29 cellular contexts compared by ENCODE assay signal in genomic region chr2:133480707-133481429, GRCh38.
"Had no signal": no experiment of that assay in that cellular context is flagged by ENCODE, and none has a peak within 500 bp of the region (broad histone marks: within the 10 kb centered on the region; RNA-seq: fewer than 3 reads in every experiment).

No MANE protein-coding gene starts in this region.

- H3K4me3 Mint-ChIP-seq: activated B cell treated with CpG ODN at 0.5 μM for 24 hours; activated CD4-positive, alpha-beta memory T cell treated with anti-CD3 and anti-CD28 coated beads for 36 hours; activated CD4-positive, alpha-beta T cell treated with anti-CD3 and anti-CD28 coated beads, Interleukin-2, amount 10 ng/mL, durations not matched to agents 24 days and 14 days; activated naive CD8-positive, alpha-beta T cell treated with anti-CD3 and anti-CD28 coated beads, Interleukin-2, amount 50 U/mL, for 24 hours; activated T-cell treated with anti-CD3 and anti-CD28 coated beads, Interleukin-2, amount 50 U/mL, for 4 hours; brain; T-cell had no signal

- H3K9me3 Mint-ChIP-seq: activated B cell treated with CpG ODN at 0.5 μM for 24 hours; activated CD4-positive, alpha-beta memory T cell treated with anti-CD3 and anti-CD28 coated beads for 36 hours; activated naive CD8-positive, alpha-beta T cell treated with anti-CD3 and anti-CD28 coated beads, Interleukin-2, amount 50 U/mL, for 24 hours; activated T-cell treated with anti-CD3 and anti-CD28 coated beads, Interleukin-2, amount 50 U/mL, for 4 hours had no signal

- H3K4me3 ChIP-seq: SK-N-MC had no signal

- H3K27me3 Mint-ChIP-seq: activated B cell treated with CpG ODN at 0.5 μM for 24 hours; activated CD4-positive, alpha-beta memory T cell treated with anti-CD3 and anti-CD28 coated beads for 36 hours; activated CD4-positive, alpha-beta T cell treated with anti-CD3 and anti-CD28 coated beads, Interleukin-2, amount 10 ng/mL, durations not matched to agents 24 days and 14 days; brain had no signal

- ATAC-seq: activated naive CD4-positive, alpha-beta T cell treated with anti-CD3 and anti-CD28 coated beads, Interleukin-2, amount 50 U/mL, for 72 hours; activated naive CD8-positive, alpha-beta T cell treated with anti-CD3 and anti-CD28 coated beads, Interleukin-2, amount 50 U/mL, for 24 hours; activated T-cell treated with anti-CD3 and anti-CD28 coated beads, Interleukin-2, amount 50 U/mL, for 4 hours; T-cell had no signal

- H3K27ac ChIP-seq: SK-N-MC had no signal

- H3K36me3 Mint-ChIP-seq: activated CD4-positive, alpha-beta memory T cell treated with anti-CD3 and anti-CD28 coated beads for 36 hours; activated naive CD4-positive, alpha-beta T cell treated with anti-CD3 and anti-CD28 coated beads, Interleukin-2, amount 50 U/mL, for 72 hours; brain; T-cell had no signal

- H3K4me1 Mint-ChIP-seq: activated B cell treated with CpG ODN at 0.5 μM for 24 hours; activated CD4-positive, alpha-beta T cell treated with anti-CD3 and anti-CD28 coated beads, Interleukin-2, amount 10 ng/mL, durations not matched to agents 24 days and 14 days; activated naive CD8-positive, alpha-beta T cell treated with anti-CD3 and anti-CD28 coated beads, Interleukin-2, amount 50 U/mL, for 24 hours; T-cell had no signal

- FAIRE-seq: astrocyte, RCC 7860, TTC549 had no signal

- DNase-seq: activated B cell treated with CpG ODN at 0.5 μM for 24 hours; activated CD4-positive, alpha-beta memory T cell treated with anti-CD3 and anti-CD28 coated beads for 36 hours; activated CD4-positive, alpha-beta T cell treated with anti-CD3 and anti-CD28 coated beads for 1 hour; activated CD4-positive, alpha-beta T cell treated with anti-CD3 and anti-CD28 coated beads, Interleukin-2, amount 10 ng/mL, durations not matched to agents 24 days and 14 days; activated CD8-positive, alpha-beta memory T cell treated with anti-CD3 and anti-CD28 coated beads for 24 hours; activated effector memory CD4-positive, alpha-beta T cell treated with anti-CD3 and anti-CD28 coated beads, Interleukin-2, amount 50 U/mL, for 16 hours; activated naive CD4-positive, alpha-beta T cell treated with Interleukin-2 at 50 U/mL for 16 hours; activated naive CD8-positive, alpha-beta T cell treated with anti-CD3 and anti-CD28 coated beads, Interleukin-2, amount 50 U/mL, for 24 hours; activated T-cell treated with anti-CD3 and anti-CD28 coated beads, Interleukin-2, amount 50 U/mL, for 4 hours; amniotic stem cell; cerebellar nuclear complex; KG1; NCI-H1092; NCI-H1417; NCI-H1930; NCI-H2171; NCI-H2227 treated with DMSO at 0.1 percent for 48 hours; NCI-H526; NCI-H774; NK-92 treated with Interleukin-12 subunit alpha and Interleukin-12 subunit beta, amount 100 ng/mL, for 24 hours; T-cell; T-helper 2 cell; T1000 had no signal

- H3K27ac Mint-ChIP-seq: activated B cell treated with CpG ODN at 0.5 μM for 24 hours; activated CD4-positive, alpha-beta memory T cell treated with anti-CD3 and anti-CD28 coated beads for 36 hours; activated CD4-positive, alpha-beta T cell treated with anti-CD3 and anti-CD28 coated beads, Interleukin-2, amount 10 ng/mL, durations not matched to agents 24 days and 14 days; activated naive CD4-positive, alpha-beta T cell treated with anti-CD3 and anti-CD28 coated beads, Interleukin-2, amount 50 U/mL, for 72 hours; activated naive CD8-positive, alpha-beta T cell treated with anti-CD3 and anti-CD28 coated beads, Interleukin-2, amount 50 U/mL, for 24 hours; brain; T-cell had no signal
